ENCODE assay signal across 24 cellular contexts in genomic region chr3:61884794-61885193, GRCh38.
"Had no signal": no experiment of that assay in that cellular context is flagged by ENCODE, and none has a peak within 500 bp of the region (broad histone marks: within the 10 kb centered on the region; RNA-seq: fewer than 3 reads in every experiment).

No MANE protein-coding gene starts in this region.

- H3K4me3 ChIP-seq: colonic mucosa, esophagus muscularis mucosa, gastroesophageal sphincter, heart left ventricle, hepatocyte, left lung, lower lobe of right lung, mucosa of descending colon had no signal

- H3K27me3 Mint-ChIP-seq: dendritic cell treated with granulocyte-macrophage colony-stimulating factor and Interleukin-4, amounts not matched to agents 40 ng/mL and 50 ng/mL, for 4 days; effector memory CD8-positive, alpha-beta T cell had no signal

- H3K27me3 ChIP-seq: colonic mucosa, esophagus muscularis mucosa, foreskin keratinocyte, gastroesophageal sphincter, heart left ventricle, hepatocyte, left lung had no signal

- DNase-seq: colonic mucosa; cortex of kidney; effector CD8-positive, alpha-beta T cell; effector memory CD8-positive, alpha-beta T cell; foreskin keratinocyte; heart left ventricle; hypothalamus; immature natural killer cell; islet precursor cell; kidney; kidney glomerular epithelial cell; left colon; left lung; left ventricle myocardium superior; lower lobe of right lung; mesenchymal stem cell; mucosa of descending colon; naive B cell; naive thymus-derived CD8-positive, alpha-beta T cell had no signal

- H3K27ac Mint-ChIP-seq: dendritic cell treated with granulocyte-macrophage colony-stimulating factor and Interleukin-4, amounts not matched to agents 40 ng/mL and 50 ng/mL, for 4 days; effector memory CD8-positive, alpha-beta T cell; immature natural killer cell; mesothelial cell of epicardium; naive B cell; naive thymus-derived CD8-positive, alpha-beta T cell had no signal

- H3K4me1 ChIP-seq: colonic mucosa, foreskin keratinocyte, gastroesophageal sphincter, left lung, lower lobe of right lung had no signal

- H3K36me3 ChIP-seq: colonic mucosa, esophagus muscularis mucosa, gastroesophageal sphincter, heart left ventricle, left lung, lower lobe of right lung had no signal

- ATAC-seq: effector memory CD8-positive, alpha-beta T cell; foreskin keratinocyte; gastroesophageal sphincter; heart left ventricle; left colon; left lung; left ventricle myocardium superior; lower lobe of right lung; mucosa of descending colon; naive thymus-derived CD8-positive, alpha-beta T cell had no signal

- H3K4me1 Mint-ChIP-seq: immature natural killer cell; naive B cell; naive thymus-derived CD8-positive, alpha-beta T cell had no signal

- H3K36me3 Mint-ChIP-seq: immature natural killer cell; mesothelial cell of epicardium; naive B cell; naive thymus-derived CD8-positive, alpha-beta T cell had no signal

- H3K9me3 ChIP-seq: colonic mucosa, esophagus muscularis mucosa, gastroesophageal sphincter, heart left ventricle, left lung, lower lobe of right lung, mucosa of descending colon had no signal

- H3K9me3 Mint-ChIP-seq: dendritic cell treated with granulocyte-macrophage colony-stimulating factor and Interleukin-4, amounts not matched to agents 40 ng/mL and 50 ng/mL, for 4 days; mesothelial cell of epicardium; naive B cell had no signal

- H3K4me3 Mint-ChIP-seq: dendritic cell treated with granulocyte-macrophage colony-stimulating factor and Interleukin-4, amounts not matched to agents 40 ng/mL and 50 ng/mL, for 4 days; effector memory CD8-positive, alpha-beta T cell; immature natural killer cell; mesothelial cell of epicardium; naive B cell; naive thymus-derived CD8-positive, alpha-beta T cell had no signal

- H3K27ac ChIP-seq: colonic mucosa, esophagus muscularis mucosa, foreskin keratinocyte, gastroesophageal sphincter, heart left ventricle, hepatocyte, left lung, lower lobe of right lung had no signal
